1 cellular context compared by ENCODE assay signal in genomic region chr19:12936582-12936981, GRCh38.
TF ChIP-seq lines count a peak whose summit lies in the region.

No MANE protein-coding gene starts in this region.

TF ChIP-seq in GM12878, 131 proteins besides CTCF, POLR2A, EP300 and RAD21:
- no peak for TF ChIP-seq MTA2 (IDR thresholded peaks at IDR 0.05; ENCODE audit: low read depth)
- no peak for TF ChIP-seq DPF2 (IDR thresholded peaks at IDR 0.05)
- TF ChIP-seq FOXK2 (IDR thresholded peaks at IDR 0.05) = no peak
- no peak for TF ChIP-seq MXI1 (IDR thresholded peaks at IDR 0.05; ENCODE audit: low read depth, low read length)
- no peak for TF ChIP-seq SIN3A (IDR thresholded peaks at IDR 0.05; ENCODE audit: low read depth, low read length)
- TF ChIP-seq, protein P1, sequence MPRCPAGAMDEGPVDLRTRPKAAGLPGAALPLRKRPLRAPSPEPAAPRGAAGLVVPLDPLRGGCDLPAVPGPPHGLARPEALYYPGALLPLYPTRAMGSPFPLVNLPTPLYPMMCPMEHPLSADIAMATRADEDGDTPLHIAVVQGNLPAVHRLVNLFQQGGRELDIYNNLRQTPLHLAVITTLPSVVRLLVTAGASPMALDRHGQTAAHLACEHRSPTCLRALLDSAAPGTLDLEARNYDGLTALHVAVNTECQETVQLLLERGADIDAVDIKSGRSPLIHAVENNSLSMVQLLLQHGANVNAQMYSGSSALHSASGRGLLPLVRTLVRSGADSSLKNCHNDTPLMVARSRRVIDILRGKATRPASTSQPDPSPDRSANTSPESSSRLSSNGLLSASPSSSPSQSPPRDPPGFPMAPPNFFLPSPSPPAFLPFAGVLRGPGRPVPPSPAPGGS (IDR thresholded peaks at IDR 0.05; ENCODE audit: borderline replicate concordance, insufficient read depth, low read depth, low read length, poor library complexity, severe bottlenecking) = no peak
